In genomic region chr16:25874196-25874595, GRCh38 we compare ENCODE assay signal across 25 cellular contexts.
"Had no signal": no experiment of that assay in that cellular context is flagged by ENCODE, and none has a peak within 500 bp of the region (broad histone marks: within the 10 kb centered on the region; RNA-seq: fewer than 3 reads in every experiment).

No MANE protein-coding gene starts in this region.

- H3K9me3 ChIP-seq: ovary, psoas muscle, right lobe of liver, sigmoid colon, stomach, thoracic aorta, thyroid gland, tibial nerve, upper lobe of left lung, vagina had no signal

- ATAC-seq: psoas muscle; right cardiac atrium; right lobe of liver; stimulated activated effector memory CD8-positive, alpha-beta T cell treated with anti-CD3 and anti-CD28 coated beads, Interleukin-12 subunit alpha, Interleukin-12 subunit beta, amount 100 ng/mL, for 72 hours; stimulated activated naive B cell treated with anti-CD40 and anti-IgM and Interleukin-4, amounts not matched to agents 10 μg/mL and 1 μg/mL and 100 μg/mL, for 72 hours had no signal

- H3K36me3 ChIP-seq: neural progenitor cell, ovary, right lobe of liver, sigmoid colon, stomach, thoracic aorta, thyroid gland, tibial nerve, upper lobe of left lung, vagina had no signal

- FAIRE-seq: small intestine, urothelium cell line had no signal

- H3K4me3 ChIP-seq: neural progenitor cell, ovary, psoas muscle, right lobe of liver, sigmoid colon, stomach, thoracic aorta, thyroid gland, tibial nerve, upper lobe of left lung, vagina had no signal

- H3K9ac ChIP-seq: neural progenitor cell, parathyroid adenoma had no signal

- H3K4me2 ChIP-seq: neural progenitor cell had no signal

- H3K27me3 ChIP-seq: neural progenitor cell, ovary, right lobe of liver, sigmoid colon, stomach, thyroid gland, tibial nerve, upper lobe of left lung, vagina had no signal

- DNase-seq: occipital lobe; ovary; posterior cingulate gyrus; psoas muscle; right cardiac atrium; right lobe of liver; sigmoid colon; small intestine; stimulated activated CD4-positive, alpha-beta T cell treated with anti-CD3 and anti-CD28 coated beads, Interleukin-15, amount 100 ng/mL, for 24 hours; stimulated activated CD4-positive, alpha-beta T cell treated with anti-CD3 and anti-CD28 coated beads, Interleukin-2, amount 100 ng/mL, for 24 hours; stimulated activated CD4-positive, alpha-beta T cell treated with anti-CD3 and anti-CD28 coated beads, Interleukin-2, amount 100 ng/mL, for 48 hours; stimulated activated CD4-positive, alpha-beta T cell treated with anti-CD3 and anti-CD28 coated beads, Interleukin-4, amount 100 ng/mL, for 24 hours; stimulated activated naive B cell treated with anti-CD40 and anti-IgM and Interleukin-4, amounts not matched to agents 10 μg/mL and 1 μg/mL and 100 μg/mL, for 72 hours; stimulated activated naive CD4-positive, alpha-beta T cell treated with Interleukin-2 at 50 U/mL for 16 hours; stomach; thyroid gland; trophoblast cell; upper lobe of left lung had no signal

- H3K27ac ChIP-seq: neural progenitor cell, ovary, parathyroid adenoma, psoas muscle, right lobe of liver, sigmoid colon, stomach, thoracic aorta, thyroid gland, tibial nerve, upper lobe of left lung, vagina had no signal

- H3K4me1 ChIP-seq: neural progenitor cell, parathyroid adenoma, psoas muscle, right lobe of liver, sigmoid colon, stomach, thyroid gland, upper lobe of left lung, vagina had no signal

- H2AFZ ChIP-seq: neural progenitor cell, parathyroid adenoma had no signal
